ENCODE assay signal across 17 cellular contexts in the genomic region with DNA sequence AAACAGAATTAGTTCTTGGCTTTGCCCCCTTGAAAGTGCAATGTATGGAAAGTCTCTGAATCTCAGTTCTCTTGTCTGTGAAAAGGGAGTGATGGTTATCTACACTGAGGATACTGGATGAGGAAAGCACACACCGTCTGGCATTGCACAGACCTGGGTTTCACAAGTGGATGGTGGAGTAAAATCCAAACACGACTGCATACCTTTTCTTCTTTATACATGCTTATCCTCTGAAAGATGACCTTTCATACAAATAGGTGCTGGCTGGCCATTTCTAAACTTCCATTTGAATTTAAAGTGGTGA. TPM values are rescaled to one million over a fixed set of nuclear protein-coding genes. Genes with fewer than 3 reads are reported as not detected.
A peak's percentile ranks its signal among the peaks of the same experiment; 100 is the strongest.
DNase-seq lines count a peak whose midpoint lies in the region; ATAC-seq, FAIRE-seq and TF ChIP-seq lines count a peak whose summit lies in the region.
"Had no signal": no experiment of that assay in that cellular context is flagged by ENCODE, and none has a peak within 500 bp of the region (broad histone marks: within the 10 kb centered on the region; RNA-seq: fewer than 3 reads in every experiment).

No MANE protein-coding gene starts in this region.

- no peaks in the 10 kb centered on the region for H3K9me2 ChIP-seq in Loucy (replicated peaks; ENCODE audit: low read depth, low read length)

- intact Hi-C loops in GM12878 (cut with micrococcal nuclease; ENCODE audit: unreplicated experiment): no loop called here

- H3K27ac Mint-ChIP-seq in T-helper 2 cell treated with Interferon-gamma antibody and Interleukin-4, amounts not matched to agents 5 μg/mL and 100 μg/mL, for 36 hours: no peak overlapping the region

- H2AFZ ChIP-seq in Loucy (ENCODE audit: low read length) (no peak overlapping the region), GM12878 (ENCODE audit: control insufficient read depth, low read depth, low read length) (no peak overlapping the region)

- no peaks in the 10 kb centered on the region for H3K9me3 Mint-ChIP-seq in T-helper 2 cell treated with Interferon-gamma antibody and Interleukin-4, amounts not matched to agents 5 μg/mL and 100 μg/mL, for 36 hours
- H3K9me3 Mint-ChIP-seq: stimulated activated naive B cell treated with anti-CD40 and anti-IgM and Interleukin-4, amounts not matched to agents 10 μg/mL and 1 μg/mL and 100 μg/mL, for 72 hours had no signal

- POLR2A ChIA-PET in GM12878 (lab: Charles Lee): interaction anchor here (0.7 to 2.0 kb wide), 7 partner anchors 11 to 130 kb away, joined by 3 to 6 read pairs (median 4); no protein-coding TSS in a partner anchor

- DNase-seq in T-helper 2 cell treated with Interferon-gamma antibody and Interleukin-4, amounts not matched to agents 5 μg/mL and 100 μg/mL, for 36 hours (ENCODE audit: low spot score): no peak
- DNase-seq in T-helper 2 cell (no peak), GM12878 (ENCODE audit: low read depth, low spot score) (no peak), amygdala (lab: John Stamatoyannopoulos, UW) (no peak), NCI-H2227 treated with DMSO at 0.1 percent for 48 hours (lab: John Stamatoyannopoulos, UW) (no peak)
- DNase-seq: activated CD4-positive, CD25-positive, alpha-beta regulatory T cell; foreskin keratinocyte; left colon; NCI-H187 treated with DMSO at 0.1 percent for 48 hours; NCI-H526; pancreas; stimulated activated naive B cell treated with anti-CD40 and anti-IgM and Interleukin-4, amounts not matched to agents 10 μg/mL and 1 μg/mL and 100 μg/mL, for 72 hours had no signal

- RAD21 ChIA-PET in GM12878 (lab: Charles Lee; ENCODE audit: unreplicated experiment): interaction anchor here (0.9 to 10.4 kb wide), 9 partner anchors 54 to 270 kb away, joined by 3 to 221 read pairs (median 6); a partner anchor contains a TSS

- H4K20me1 ChIP-seq in Loucy (ENCODE audit: insufficient read depth, low read length, poor library complexity, severe bottlenecking) (peaks cover 52% of the 10 kb centered on the region), GM12878 (ENCODE audit: control insufficient read depth, insufficient read depth) (no peaks in the 10 kb centered on the region)

- no peaks in the 10 kb centered on the region for H3K9me3 ChIP-seq in Loucy (ENCODE audit: insufficient read depth, low read depth, low read length)
- no peaks in the 10 kb centered on the region; the same call in 2 of the 3 replicates for H3K9me3 ChIP-seq in GM12878 (replicated peaks; ENCODE audit: control insufficient read depth, insufficient read depth, low read length)
- H3K9me3 ChIP-seq in neutrophil: no peaks in the 10 kb centered on the region
- H3K9me3 ChIP-seq: A549, pancreas had no signal

- H3K27me3 ChIP-seq in Loucy (ENCODE audit: insufficient read depth, low read length, poor library complexity, severe bottlenecking): peaks cover 12% of the 10 kb centered on the region
- peaks cover 0 to 6% of the 10 kb centered on the region in 2 experiments; a peak in 2 of 4 replicates for H3K27me3 ChIP-seq in GM12878 (replicated peaks in 1 of 2; ENCODE audit: control insufficient read depth in 2 of 2, insufficient read depth in 2 of 2, low read length in 1 of 2)
- H3K27me3 ChIP-seq in neutrophil: no peaks in the 10 kb centered on the region

- peaks cover 37% of the 10 kb centered on the region for H3K4me1 Mint-ChIP-seq in T-helper 2 cell treated with Interferon-gamma antibody and Interleukin-4, amounts not matched to agents 5 μg/mL and 100 μg/mL, for 36 hours (ENCODE audit: low read depth)

- no peak for FAIRE-seq in GM12878 (lab: Jason Lieb, UNC)
- FAIRE-seq: A549, endometrium, pancreas had no signal

- peak overlapping the region; percentile 93 for H3K4me2 ChIP-seq in Loucy (ENCODE audit: low read depth, low read length, poor library complexity, severe bottlenecking)
- no peak overlapping the region for H3K4me2 ChIP-seq in GM12878 (ENCODE audit: control insufficient read depth, insufficient read depth)
- H3K4me2 ChIP-seq: A549 had no signal

- TF ChIP-seq CTCF in Loucy (conservative IDR thresholded peaks at IDR 0.05; ENCODE audit: low read length): no peak
- no peak for TF ChIP-seq CTCF in GM12878 (IDR thresholded peaks at IDR 0.05 in 2 of 3, conservative IDR thresholded peaks at IDR 0.05 in 1 of 3; ENCODE audit: control insufficient read depth in 2 of 3, extremely low read depth in 1 of 3, insufficient read depth in 1 of 3, low read depth in 3 of 3, low read length in 3 of 3)
- TF ChIP-seq CTCF in neutrophil (IDR thresholded peaks at IDR 0.05): no peak

- H3K4me1 ChIP-seq in Loucy (ENCODE audit: insufficient read depth, low read length, poor library complexity, severe bottlenecking) (peaks cover 39% of the 10 kb centered on the region), GM12878 (ENCODE audit: control insufficient read depth, insufficient read depth, low read length) (peaks cover 2% of the 10 kb centered on the region; the same call in 1 of the 2 replicates), neutrophil (ENCODE audit: control insufficient read depth in 1 of 2, insufficient read depth in 1 of 2, low read depth in 1 of 2, low read length in 1 of 2) (peaks cover 58 to 66% of the 10 kb centered on the region in 2 experiments)
- H3K4me1 ChIP-seq: foreskin keratinocyte had no signal

- H3K27me3 Mint-ChIP-seq in T-helper 2 cell treated with Interferon-gamma antibody and Interleukin-4, amounts not matched to agents 5 μg/mL and 100 μg/mL, for 36 hours (ENCODE audit: low read depth): peaks cover under 1% of the 10 kb centered on the region
- H3K27me3 Mint-ChIP-seq: stimulated activated naive B cell treated with anti-CD40 and anti-IgM and Interleukin-4, amounts not matched to agents 10 μg/mL and 1 μg/mL and 100 μg/mL, for 72 hours had no signal

- H3K4me3 ChIP-seq in Loucy (ENCODE audit: low read length, poor library complexity, severe bottlenecking) (peak overlapping the region; percentile 94), GM12878 (no peak overlapping the region), neutrophil (ENCODE audit: low read depth in 1 of 2, low read length in 1 of 2) (peak overlapping the region; percentile 92 to 98)
- H3K4me3 ChIP-seq: A549, pancreas had no signal

- no TSS peak for BruUV-seq in GM12878 (replicated peaks; lab: Mats Ljungman, UMichigan)

- in situ Hi-C loops in GM12878 (cut with MboI): no loop called here

- peaks cover 9% of the 10 kb centered on the region for H3F3A ChIP-seq in Loucy (ENCODE audit: low read depth)

- CTCF ChIA-PET in GM12878 (lab: Yijun Ruan, JAX): interaction anchor here (1.0 to 9.9 kb wide), 6 partner anchors 12 to 270 kb away, joined by 3 to 103 read pairs (median 6); no protein-coding TSS in a partner anchor

- H3K36me3 ChIP-seq in Loucy (ENCODE audit: insufficient read depth, low read length) (peaks cover 37% of the 10 kb centered on the region), GM12878 (ENCODE audit: control insufficient read depth in 2 of 2, insufficient read depth in 2 of 2, low read length in 1 of 2) (peaks cover 0 to 4% of the 10 kb centered on the region in 2 experiments; a peak in 2 of 4 replicates), neutrophil (peaks cover 31% of the 10 kb centered on the region)
- H3K36me3 ChIP-seq: pancreas had no signal

- no peak for TF ChIP-seq EP300 in GM12878 (IDR thresholded peaks at IDR 0.05; ENCODE audit: borderline replicate concordance in 1 of 2, control insufficient read depth in 1 of 2, low read depth in 2 of 2, low read length in 2 of 2)

- H3K27ac ChIP-seq in GM12878 (ENCODE audit: control insufficient read depth, insufficient read depth) (no peak overlapping the region), neutrophil (peak overlapping the region; percentile 100)
- H3K27ac ChIP-seq: A549, foreskin keratinocyte, pancreas had no signal

- H3K79me2 ChIP-seq in Loucy (ENCODE audit: insufficient read depth, low read length) (peaks cover 66% of the 10 kb centered on the region), GM12878 (ENCODE audit: control insufficient read depth, insufficient read depth, low read length) (0 out of 2 replicates have a peak, but pooled peaks cover 2% of the 10 kb centered on the region)

- TF ChIP-seq RAD21 in GM12878 (IDR thresholded peaks at IDR 0.05; ENCODE audit: insufficient read depth, low read depth, low read length): no peak

- ATAC-seq in GM12878 (no peak), GM19328 (IDR thresholded peaks at IDR 0.05; ENCODE audit: unreplicated experiment) (no peak)
- ATAC-seq: A549; foreskin keratinocyte; left colon; pancreas; stimulated activated naive B cell treated with anti-CD40 and anti-IgM and Interleukin-4, amounts not matched to agents 10 μg/mL and 1 μg/mL and 100 μg/mL, for 72 hours had no signal

- H3K36me3 Mint-ChIP-seq in T-helper 2 cell treated with Interferon-gamma antibody and Interleukin-4, amounts not matched to agents 5 μg/mL and 100 μg/mL, for 36 hours (ENCODE audit: low read depth): peaks cover 45% of the 10 kb centered on the region

- SMC1A ChIA-PET in GM12878 (lab: Charles Lee; ENCODE audit: uncharacterized antibody, unreplicated experiment): interaction anchor here (0.8 to 10.8 kb wide), 18 partner anchors 12 to 266 kb away, joined by 3 to 400 read pairs (median 5); no protein-coding TSS in a partner anchor

- 77% methylated on average over 2 of the region's 2 CpGs for WGBS in GM12878 (ENCODE audit: insufficient coverage, insufficient replicate concordance, low lambda C conversion rate, missing lambda C conversion rate)

- H3K9ac ChIP-seq in Loucy (ENCODE audit: low read depth, low read length, poor library complexity, severe bottlenecking): peak overlapping the region; percentile 97
- H3K9ac ChIP-seq in GM12878 (ENCODE audit: control insufficient read depth, insufficient read depth, low read length): no peak overlapping the region

- TF ChIP-seq POLR2A in GM12878 (IDR thresholded peaks at IDR 0.05; ENCODE audit: low read depth, low read length): no peak

- peak overlapping the region; percentile 64 for H3K4me3 Mint-ChIP-seq in T-helper 2 cell treated with Interferon-gamma antibody and Interleukin-4, amounts not matched to agents 5 μg/mL and 100 μg/mL, for 36 hours

RNA-seq across cellular contexts. Expression of a gene that starts 4.2 kb away (rescaled TPM):
- total RNA-seq in GM12878 (2013; cell fraction: nucleolus; rRNA removed): 345 and 356 TPM in 2 replicates
- 53.3 and 59.5 TPM in 2 replicates for total RNA-seq in GM12878 (2014; rRNA removed)
- total RNA-seq in GM12878 (2014; rRNA removed; fragmentation: Illumina TruSeq; extraction: Trizol): 47.2 and 48.7 TPM in 2 replicates
- total RNA-seq in GM12878 (2021): 45.9 and 49.6 TPM in 2 replicates
- 11.9 TPM for polyA plus RNA-seq in GM12878 (2011; ENCODE audit: low read depth)
- polyA plus RNA-seq in GM12878 (2011; rRNA removed): 489 and 749 TPM in 2 replicates
- 908 and 922 TPM in 2 replicates for polyA plus RNA-seq in GM12878 (2011; cell fraction: cytosol; rRNA removed)
- 473 and 829 TPM in 2 replicates for polyA plus RNA-seq in GM12878 (2011; cell fraction: nucleus; rRNA removed)
- polyA plus RNA-seq in GM12878 (2012): 11.9 and 13.5 TPM in 2 replicates
- polyA plus RNA-seq in GM12878 (2014; fragmentation: Illumina TruSeq; extraction: Trizol): 69.2 and 78.8 TPM in 2 replicates
- polyA plus RNA-seq in GM12878 (2014; fragmentation: Nextera tagmentation; extraction: Ambion mirVana): 10 to 100 TPM; 31.1 to 32.3 TPM
- 56.7 and 65.7 TPM in 2 replicates for polyA plus RNA-seq in GM12878 (2014; rRNA removed)
- 10 to 100 TPM; 52.1 to 55.7 TPM for polyA plus RNA-seq in GM12878 (2016; fragmentation: Nextera tagmentation; extraction: Ambion mirVana)
- 1,227 and 1,449 TPM in 2 replicates for polyA minus RNA-seq in GM12878 (2011; rRNA and poly(A)+ RNA removed)
- 271 and 274 TPM in 2 replicates for polyA minus RNA-seq in GM12878 (2011; cell fraction: cytosol; rRNA and poly(A)+ RNA removed)
- polyA minus RNA-seq in GM12878 (2011; cell fraction: nucleus; rRNA and poly(A)+ RNA removed): 348 and 356 TPM in 2 replicates
- total RNA-seq: foreskin keratinocyte had no signal
- polyA plus RNA-seq: foreskin keratinocyte had no signal
